ENCODE assay signal across 9 cellular contexts in the genomic region with DNA sequence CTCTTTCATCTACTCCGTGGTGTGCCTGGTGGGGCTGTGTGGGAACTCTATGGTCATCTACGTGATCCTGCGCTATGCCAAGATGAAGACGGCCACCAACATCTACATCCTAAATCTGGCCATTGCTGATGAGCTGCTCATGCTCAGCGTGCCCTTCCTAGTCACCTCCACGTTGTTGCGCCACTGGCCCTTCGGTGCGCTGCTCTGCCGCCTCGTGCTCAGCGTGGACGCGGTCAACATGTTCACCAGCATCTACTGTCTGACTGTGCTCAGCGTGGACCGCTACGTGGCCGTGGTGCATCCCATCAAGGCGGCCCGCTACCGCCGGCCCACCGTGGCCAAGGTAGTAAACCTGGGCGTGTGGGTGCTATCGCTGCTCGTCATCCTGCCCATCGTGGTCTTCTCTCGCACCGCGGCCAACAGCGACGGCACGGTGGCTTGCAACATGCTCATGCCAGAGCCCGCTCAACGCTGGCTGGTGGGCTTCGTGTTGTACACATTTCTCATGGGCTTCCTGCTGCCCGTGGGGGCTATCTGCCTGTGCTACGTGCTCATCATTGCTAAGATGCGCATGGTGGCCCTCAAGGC. TPM values are rescaled to one million over a fixed set of nuclear protein-coding genes. Genes with fewer than 3 reads are reported as not detected.
DNase-seq lines count a peak whose midpoint lies in the region; ATAC-seq and TF ChIP-seq lines count a peak whose summit lies in the region.
"Had no signal": no experiment of that assay in that cellular context is flagged by ENCODE, and none has a peak within 500 bp of the region (broad histone marks: within the 10 kb centered on the region; RNA-seq: fewer than 3 reads in every experiment).

No MANE protein-coding gene starts in this region.

- no peak for TF ChIP-seq POLR2A in ovary (IDR thresholded peaks at IDR 0.05)

- H3K4me3 ChIP-seq in CD8-positive, alpha-beta T cell (ENCODE audit: low read depth, low read length), result no peak overlapping the region
- H3K4me3 ChIP-seq in ovary, result peak overlapping the region; percentile 28

- no peak overlapping the region for H3K27ac Mint-ChIP-seq in CD8-positive, alpha-beta T cell
- H3K27ac Mint-ChIP-seq in activated CD4-positive, alpha-beta memory T cell treated with anti-CD3 and anti-CD28 coated beads for 36 hours, result no peak overlapping the region
- no peak overlapping the region for H3K27ac Mint-ChIP-seq in glutamatergic neuron (ENCODE audit: unreplicated experiment)

- POLR2A ChIA-PET in CD8-positive, alpha-beta T cell (lab: Charles Lee), result no interaction called here
- POLR2A ChIA-PET in activated CD4-positive, alpha-beta memory T cell treated with anti-CD3 and anti-CD28 coated beads for 36 hours (lab: Charles Lee), result no interaction called here

- H3K4me1 ChIP-seq in CD8-positive, alpha-beta T cell (ENCODE audit: insufficient read depth, low read length), result peaks cover 23% of the 10 kb centered on the region
- peaks cover 4% of the 10 kb centered on the region for H3K4me1 ChIP-seq in ovary (ENCODE audit: insufficient read depth)

- peaks cover 29% of the 10 kb centered on the region for H3K4me1 Mint-ChIP-seq in CD8-positive, alpha-beta T cell (ENCODE audit: low read depth)
- peaks cover 25% of the 10 kb centered on the region for H3K4me1 Mint-ChIP-seq in activated CD4-positive, alpha-beta memory T cell treated with anti-CD3 and anti-CD28 coated beads for 36 hours (ENCODE audit: low read depth)
- peaks cover 14% of the 10 kb centered on the region for H3K4me1 Mint-ChIP-seq in glutamatergic neuron (ENCODE audit: low read depth, unreplicated experiment)

- no peaks in the 10 kb centered on the region for H3K9me3 ChIP-seq in CD8-positive, alpha-beta T cell (ENCODE audit: low read length)
- no peaks in the 10 kb centered on the region for H3K9me3 ChIP-seq in ovary

- no peak for TF ChIP-seq CTCF in CD8-positive, alpha-beta T cell (IDR thresholded peaks at IDR 0.05)
- no peak for TF ChIP-seq CTCF in glutamatergic neuron (IDR thresholded peaks at IDR 0.05; ENCODE audit: partially characterized antibody, unreplicated experiment)
- TF ChIP-seq CTCF in ovary (IDR thresholded peaks at IDR 0.05), result no peak

- H3K36me3 Mint-ChIP-seq in CD8-positive, alpha-beta T cell, result no peaks in the 10 kb centered on the region
- no peaks in the 10 kb centered on the region for H3K36me3 Mint-ChIP-seq in activated CD4-positive, alpha-beta memory T cell treated with anti-CD3 and anti-CD28 coated beads for 36 hours
- H3K36me3 Mint-ChIP-seq in glutamatergic neuron (ENCODE audit: unreplicated experiment), result peaks cover 9% of the 10 kb centered on the region

- ATAC-seq in CD8-positive, alpha-beta T cell, result no peak
- ATAC-seq in HG02759 (IDR thresholded peaks at IDR 0.05; ENCODE audit: unreplicated experiment), result no peak

- 7 to 10% (median 7%) methylated on average over 39 of the region's 39 CpGs for WGBS in ovary, 3 donors

- CTCF ChIA-PET in CD8-positive, alpha-beta T cell (lab: Charles Lee), result interaction anchor here (1.0 kb wide), 1 partner anchor 223 kb away, joined by 3 read pairs; no protein-coding TSS in a partner anchor
- CTCF ChIA-PET in activated CD4-positive, alpha-beta memory T cell treated with anti-CD3 and anti-CD28 coated beads for 36 hours (lab: Charles Lee), result no interaction called here

- H3K27me3 Mint-ChIP-seq in CD8-positive, alpha-beta T cell (ENCODE audit: low read depth), result peaks cover 57% of the 10 kb centered on the region
- peaks cover 54% of the 10 kb centered on the region for H3K27me3 Mint-ChIP-seq in activated CD4-positive, alpha-beta memory T cell treated with anti-CD3 and anti-CD28 coated beads for 36 hours
- H3K27me3 Mint-ChIP-seq in glutamatergic neuron (ENCODE audit: unreplicated experiment), result peaks cover 27% of the 10 kb centered on the region

- intact Hi-C loops in CD8-positive, alpha-beta T cell (cut with DNase I, micrococcal nuclease), result loop anchor here in 1 of 2 experiments (2.0 kb wide), 1 partner anchor 29 kb away; no protein-coding TSS in a partner anchor
- intact Hi-C loops in activated CD4-positive, alpha-beta memory T cell treated with anti-CD3 and anti-CD28 coated beads for 36 hours (cut with micrococcal nuclease), result loop anchor here (5.0 kb wide), 2 partner anchors 48 to 612 kb away; a partner anchor contains a TSS
- intact Hi-C loops in ovary (cut with DNase I), result no loop called here

- H3K9me3 Mint-ChIP-seq in CD8-positive, alpha-beta T cell, result peaks cover 5% of the 10 kb centered on the region
- H3K9me3 Mint-ChIP-seq in activated CD4-positive, alpha-beta memory T cell treated with anti-CD3 and anti-CD28 coated beads for 36 hours, result no peaks in the 10 kb centered on the region
- peaks cover 7% of the 10 kb centered on the region for H3K9me3 Mint-ChIP-seq in glutamatergic neuron (ENCODE audit: unreplicated experiment)

- H3K36me3 ChIP-seq in CD8-positive, alpha-beta T cell (ENCODE audit: insufficient read depth, low read length), result no peaks in the 10 kb centered on the region
- no peaks in the 10 kb centered on the region for H3K36me3 ChIP-seq in ovary

- no peak overlapping the region for H3K27ac ChIP-seq in CD8-positive, alpha-beta T cell (ENCODE audit: low read depth, low read length)
- no peak overlapping the region for H3K27ac ChIP-seq in ovary

- DNase-seq in CD8-positive, alpha-beta T cell, result no peak
- DNase-seq in activated CD4-positive, alpha-beta memory T cell treated with anti-CD3 and anti-CD28 coated beads for 36 hours, result peak; percentile 9
- DNase-seq in glutamatergic neuron, result peak; percentile 22
- DNase-seq in ovary, result no peak
- no peak for DNase-seq in cerebellum (ENCODE audit: low spot score)
- no peak for DNase-seq in NCI-H2081 (lab: John Stamatoyannopoulos, UW)
- no peak for DNase-seq in SHP77 (lab: John Stamatoyannopoulos, UW)
- DNase-seq: OCI-M1 had no signal

- peak overlapping the region; percentile 9 for H3K4me3 Mint-ChIP-seq in CD8-positive, alpha-beta T cell
- H3K4me3 Mint-ChIP-seq in activated CD4-positive, alpha-beta memory T cell treated with anti-CD3 and anti-CD28 coated beads for 36 hours, result peak overlapping the region; percentile 43
- H3K4me3 Mint-ChIP-seq in glutamatergic neuron (ENCODE audit: unreplicated experiment), result peak overlapping the region; percentile 95

- H3K27me3 ChIP-seq in CD8-positive, alpha-beta T cell (ENCODE audit: insufficient read depth, low read length), result peaks cover 5% of the 10 kb centered on the region
- no peaks in the 10 kb centered on the region for H3K27me3 ChIP-seq in ovary

- TF ChIP-seq EP300 in ovary (IDR thresholded peaks at IDR 0.05), result no peak

RNA-seq across cellular contexts. Expression of a gene that starts 2.0 kb away (rescaled TPM):
- not detected for total RNA-seq in CD8-positive, alpha-beta T cell
- total RNA-seq in activated CD4-positive, alpha-beta memory T cell treated with anti-CD3 and anti-CD28 coated beads for 36 hours, result not detected
- total RNA-seq in glutamatergic neuron (ENCODE audit: unreplicated experiment) (8.2 TPM), ovary (1 to 10 TPM in 4 of 7 donors, under 1 TPM in 3; 0.48 to 2.3 (median 1.2) TPM), cerebellum (3.4 TPM)
- 1 to 10 TPM; 1.4 to 2.1 TPM for polyA plus RNA-seq in ovary

RNA-seq across cellular contexts. Expression of a gene that starts 46.2 kb away (rescaled TPM):
- total RNA-seq in CD8-positive, alpha-beta T cell, result not detected
- total RNA-seq in activated CD4-positive, alpha-beta memory T cell treated with anti-CD3 and anti-CD28 coated beads for 36 hours, result not detected
- total RNA-seq in glutamatergic neuron (ENCODE audit: unreplicated experiment), result 0.96 TPM
- 10 to 100 TPM in 4 of 7 donors, 1 to 10 TPM in 3; 7.6 to 24.6 (median 10.2) TPM for total RNA-seq in ovary
- 10 to 100 TPM; 28.6 to 34.9 TPM for polyA plus RNA-seq in ovary
- 2.9 TPM for total RNA-seq in cerebellum

Comparison
In these comparisons a context has a peak if more than half of its experiments do, and no peak if none do; other contexts are left out.
1. DNase-seq: peak in activated CD4-positive, alpha-beta memory T cell treated with anti-CD3 and anti-CD28 coated beads for 36 hours (single experiment) and glutamatergic neuron (single experiment); none in CD8-positive, alpha-beta T cell (0 of 7), ovary (0 of 5), cerebellum (single experiment), NCI-H2081 (0 of 2) and SHP77 (0 of 2).
2. H3K4me3 Mint-ChIP-seq: peak in every context shown above with its lines; median percentile 95 in glutamatergic neuron; 43 in activated CD4-positive, alpha-beta memory T cell treated with anti-CD3 and anti-CD28 coated beads for 36 hours; 9 in CD8-positive, alpha-beta T cell.